ENCODE assay signal across 23 cellular contexts in the genomic region with DNA sequence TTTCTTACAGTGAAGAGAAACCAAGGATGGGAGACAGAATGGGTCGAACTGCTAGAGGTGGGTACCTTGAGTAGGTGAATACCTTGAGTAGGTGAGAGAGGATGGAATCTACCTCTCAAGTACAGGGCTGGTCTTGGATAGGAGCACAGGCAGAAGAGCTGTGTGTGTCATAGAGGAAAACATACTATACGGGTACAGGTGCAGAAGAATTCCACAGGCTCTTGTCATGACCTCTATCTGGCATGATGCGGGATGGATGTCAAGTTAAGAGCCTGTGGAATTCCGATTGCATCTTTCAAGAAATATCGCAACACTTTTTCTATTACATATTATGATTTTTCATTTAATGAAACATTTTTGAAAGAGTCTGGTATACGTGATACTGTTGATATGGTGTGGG. TPM values are rescaled to one million over a fixed set of nuclear protein-coding genes. Genes with fewer than 3 reads are reported as not detected.
DNase-seq lines count a peak whose midpoint lies in the region; ATAC-seq, FAIRE-seq and TF ChIP-seq lines count a peak whose summit lies in the region.
"Had no signal": no experiment of that assay in that cellular context is flagged by ENCODE, and none has a peak within 500 bp of the region (broad histone marks: within the 10 kb centered on the region; RNA-seq: fewer than 3 reads in every experiment).

No MANE protein-coding gene starts in this region.

- peaks cover 29% of the 10 kb centered on the region for H3K4me1 Mint-ChIP-seq in glutamatergic neuron (ENCODE audit: low read depth, unreplicated experiment)

- H3K9me3 Mint-ChIP-seq in glutamatergic neuron (ENCODE audit: unreplicated experiment), result peaks cover 11% of the 10 kb centered on the region
- H3K9me3 Mint-ChIP-seq: CD14-positive monocyte; CD4-positive, alpha-beta T cell; CD8-positive, alpha-beta memory T cell had no signal

- DNase-seq in GM12892 (ENCODE audit: insufficient read length), result no peak
- DNase-seq in glutamatergic neuron, result no peak
- DNase-seq in trophoblast cell, result peak; percentile 85 to 96
- no peak for DNase-seq in NCI-H69 (lab: John Stamatoyannopoulos, UW)
- DNase-seq in RCC 7860 (ENCODE audit: low spot score), result no peak
- DNase-seq in SJCRH30, result no peak
- DNase-seq: 8988T; ACHN; AML-193; BE2C; CD4-positive, alpha-beta T cell; CD8-positive, alpha-beta memory T cell; DMS 273 treated with DMSO at 0.1 percent for 48 hours; DMS79; GF-D8; H7; HCEC 1CT had no signal

- H3K27me3 Mint-ChIP-seq in glutamatergic neuron (ENCODE audit: unreplicated experiment), result peaks cover 6% of the 10 kb centered on the region

- no peak overlapping the region for H3K14ac ChIP-seq in trophoblast cell (ENCODE audit: low read length)

- H3K27me3 ChIP-seq in trophoblast cell (ENCODE audit: insufficient read depth, low read length) (no peaks in the 10 kb centered on the region), SJCRH30 (no peaks in the 10 kb centered on the region)
- H3K27me3 ChIP-seq: BE2C; BLaER1 treated with 17β-estradiol and CSF1 and Interleukin-3, amounts not matched to agents 10 nM and 100 nM had no signal

- TF ChIP-seq CTCF in glutamatergic neuron (IDR thresholded peaks at IDR 0.05; ENCODE audit: partially characterized antibody, unreplicated experiment), result no peak

- H3K9me3 ChIP-seq in trophoblast cell (ENCODE audit: insufficient read depth, low read depth, low read length), result no peaks in the 10 kb centered on the region
- H3K9me3 ChIP-seq in SJCRH30 (replicated peaks), result no peaks in the 10 kb centered on the region
- H3K9me3 ChIP-seq: A549; BE2C; BLaER1 treated with 17β-estradiol and CSF1 and Interleukin-3, amounts not matched to agents 10 nM and 100 nM had no signal

- no peak overlapping the region for H2BK12ac ChIP-seq in trophoblast cell (ENCODE audit: low read length)

- H3K23ac ChIP-seq in trophoblast cell (ENCODE audit: low read length), result no peak overlapping the region

- H3K4me3 Mint-ChIP-seq in glutamatergic neuron (ENCODE audit: unreplicated experiment), result peak overlapping the region; percentile 17
- H3K4me3 Mint-ChIP-seq: CD14-positive monocyte; CD4-positive, alpha-beta T cell; CD8-positive, alpha-beta memory T cell had no signal

- TF ChIP-seq POLR2A in GM12892 (IDR thresholded peaks at IDR 0.05; ENCODE audit: low read depth, low read length), result no peak

- H4K8ac ChIP-seq in trophoblast cell (ENCODE audit: low read depth, low read length), result no peak overlapping the region

- H3K4me1 ChIP-seq in trophoblast cell (ENCODE audit: control insufficient read depth in 1 of 2, insufficient read depth in 2 of 2, low read length in 2 of 2), result no peaks in the 10 kb centered on the region
- H3K4me1 ChIP-seq in SJCRH30, result no peaks in the 10 kb centered on the region
- H3K4me1 ChIP-seq: BE2C had no signal

- H3K36me3 Mint-ChIP-seq in glutamatergic neuron (ENCODE audit: unreplicated experiment), result no peaks in the 10 kb centered on the region
- H3K36me3 Mint-ChIP-seq: CD14-positive monocyte had no signal

- no peak overlapping the region for H2AK5ac ChIP-seq in trophoblast cell (ENCODE audit: low read length)

- no peak overlapping the region for H3K9ac ChIP-seq in trophoblast cell (ENCODE audit: low read length)
- H3K9ac ChIP-seq: BLaER1 treated with 17β-estradiol and CSF1 and Interleukin-3, amounts not matched to agents 10 nM and 100 nM had no signal

- no peaks in the 10 kb centered on the region for H3K79me2 ChIP-seq in trophoblast cell (ENCODE audit: control insufficient read depth, insufficient read depth, low read length, poor library complexity)

- no peak overlapping the region for H3K18ac ChIP-seq in trophoblast cell (ENCODE audit: low read length)

- no peak for ATAC-seq in HG02571 (IDR thresholded peaks at IDR 0.05; ENCODE audit: unreplicated experiment)
- ATAC-seq: A549 had no signal

- H2AFZ ChIP-seq in trophoblast cell (ENCODE audit: insufficient read depth, low read length, poor library complexity), result no peak overlapping the region

- no peak overlapping the region for H2BK5ac ChIP-seq in trophoblast cell (ENCODE audit: low read depth, low read length, poor library complexity)

- H3K36me3 ChIP-seq in trophoblast cell (ENCODE audit: control insufficient read depth in 1 of 2, insufficient read depth in 2 of 2, low read length in 2 of 2) (no peaks in the 10 kb centered on the region), SJCRH30 (no peaks in the 10 kb centered on the region)
- H3K36me3 ChIP-seq: BE2C; BLaER1 treated with 17β-estradiol and CSF1 and Interleukin-3, amounts not matched to agents 10 nM and 100 nM had no signal

- H3K4me3 ChIP-seq in trophoblast cell (ENCODE audit: low read depth, low read length), result no peak overlapping the region
- no peak overlapping the region for H3K4me3 ChIP-seq in SJCRH30
- H3K4me3 ChIP-seq: A549; BLaER1 treated with 17β-estradiol and CSF1 and Interleukin-3, amounts not matched to agents 10 nM and 100 nM had no signal

- no peak overlapping the region for H3K4me2 ChIP-seq in trophoblast cell (ENCODE audit: low read length)
- H3K4me2 ChIP-seq: A549 had no signal

- FAIRE-seq in GM12892 (lab: Jason Lieb, UNC) (peak; percentile 73), RCC 7860 (lab: Jason Lieb, UNC) (no peak)
- FAIRE-seq: A549, D721Med, H1 had no signal

- H3K79me1 ChIP-seq in trophoblast cell (ENCODE audit: low read length), result no peaks in the 10 kb centered on the region

- H2BK120ac ChIP-seq in trophoblast cell (ENCODE audit: insufficient read depth, low read length, poor library complexity), result no peak overlapping the region

- H3K27ac ChIP-seq in trophoblast cell (ENCODE audit: low read depth, low read length), result no peak overlapping the region
- no peak overlapping the region for H3K27ac ChIP-seq in SJCRH30
- H3K27ac ChIP-seq: A549; BLaER1 treated with 17β-estradiol and CSF1 and Interleukin-3, amounts not matched to agents 10 nM and 100 nM had no signal

- H3K27ac Mint-ChIP-seq in glutamatergic neuron (ENCODE audit: unreplicated experiment), result peak overlapping the region; percentile 75
- H3K27ac Mint-ChIP-seq: CD14-positive monocyte; CD4-positive, alpha-beta T cell; CD8-positive, alpha-beta memory T cell had no signal

- no peak overlapping the region for H4K91ac ChIP-seq in trophoblast cell (ENCODE audit: low read depth, low read length)

- no CpG with 5 or more reads among the region's 6 CpGs for WGBS in trophoblast cell (ENCODE audit: extremely low coverage, insufficient coverage, insufficient read length)

- no peak overlapping the region for H4K12ac ChIP-seq in trophoblast cell (ENCODE audit: low read depth, low read length)

- no peak overlapping the region for H3K4ac ChIP-seq in trophoblast cell (ENCODE audit: low read depth, low read length)

RNA-seq across cellular contexts. Expression of gene OCIAD1, which starts 18.0 kb away (rescaled TPM):
- 121 TPM for polyA plus RNA-seq in GM12892 (2012; ENCODE audit: missing spikeins)
- total RNA-seq in glutamatergic neuron (ENCODE audit: unreplicated experiment), result 163 TPM
- 149 and 153 TPM in 2 replicates for polyA plus RNA-seq in trophoblast cell (2013)
- 168 and 181 TPM in 2 replicates for total RNA-seq in SJCRH30 (2014; rRNA removed; shearing (Covaris generic))

RNA-seq across cellular contexts. Expression of gene FRYL, which starts 32.8 kb away (rescaled TPM):
- 18.9 TPM for polyA plus RNA-seq in GM12892 (2012; ENCODE audit: missing spikeins)
- total RNA-seq in glutamatergic neuron (ENCODE audit: unreplicated experiment), result 190 TPM
- 14.9 and 15.0 TPM in 2 replicates for polyA plus RNA-seq in trophoblast cell (2013)
- 57.3 and 67.7 TPM in 2 replicates for total RNA-seq in SJCRH30 (2014; rRNA removed; shearing (Covaris generic))

Comparison
In these comparisons a context has a peak if more than half of its experiments do, and no peak if none do; other contexts are left out.
1. DNase-seq: peak in trophoblast cell (2 of 2); none in GM12892 (single experiment), glutamatergic neuron (single experiment), NCI-H69 (single experiment), RCC 7860 (single experiment) and SJCRH30 (0 of 2).